ENCODE assay signal across 1 cellular context in the genomic region with DNA sequence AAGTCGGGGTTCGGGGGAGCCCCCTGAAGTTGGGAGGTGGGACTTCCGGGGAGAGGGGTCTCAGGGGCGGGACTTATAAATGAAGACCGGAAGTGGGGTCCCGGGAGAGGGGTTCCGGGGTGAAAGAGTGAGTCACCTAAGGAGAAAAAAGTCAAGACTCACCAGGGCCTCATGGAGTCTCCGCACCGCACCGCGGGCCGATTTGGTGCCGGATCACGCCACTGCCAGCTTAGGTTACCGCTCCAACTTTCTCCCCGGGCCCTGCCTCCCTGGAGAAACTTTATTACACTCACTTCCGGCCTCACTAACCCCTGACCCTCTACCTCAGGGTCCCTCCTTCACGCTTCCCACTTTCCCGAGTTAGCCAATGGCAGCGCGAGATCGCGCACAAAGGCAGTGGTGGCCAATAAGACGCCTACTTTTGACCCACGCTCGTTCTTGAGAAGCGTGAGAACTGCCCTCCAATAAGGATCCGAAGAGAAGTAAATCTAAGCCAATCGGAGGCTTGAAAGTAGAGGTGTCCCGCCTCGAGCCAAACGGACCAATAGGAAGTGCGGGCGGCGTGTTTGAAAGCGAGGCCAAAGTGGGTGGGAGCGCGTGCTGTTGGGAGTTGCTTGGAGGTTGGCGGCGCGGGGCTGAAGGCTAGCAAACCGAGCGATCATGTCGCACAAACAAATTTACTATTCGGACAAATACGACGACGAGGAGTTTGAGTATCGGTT.
A peak's percentile ranks its signal among the peaks of the same experiment; 100 is the strongest.
TF ChIP-seq lines count a peak whose summit lies in the region.

Gene CKS1B (plus strand): TSS at position 596 of the 722 bp plus-strand sequence. CDS start 65 bp downstream, at position 661.

TF ChIP-seq in HepG2, 621 proteins besides CTCF, POLR2A, EP300 and RAD21 (continued from another document and continues in another):
- TF ChIP-seq ZNF331 (CRISPR knock-in tag; IDR thresholded peaks at IDR 0.05) (no peak), YEATS4 (CRISPR knock-in tag; IDR thresholded peaks at IDR 0.05; ENCODE audit: borderline replicate concordance) (peak; percentile 17; the same call in 1 of the 2 replicates), ZNF33A (CRISPR knock-in tag; IDR thresholded peaks at IDR 0.05; ENCODE audit: borderline replicate concordance) (no peak), NCOR1 (IDR thresholded peaks at IDR 0.05; ENCODE audit: borderline replicate concordance, low read length) (no peak), GLI4 (CRISPR knock-in tag; IDR thresholded peaks at IDR 0.05; ENCODE audit: borderline replicate concordance) (no peak), BHLHE40 (IDR thresholded peaks at IDR 0.05; ENCODE audit: low read length) (peak; percentile 38; the same call in 1 of the 2 replicates), MTA1 (CRISPR knock-in tag; IDR thresholded peaks at IDR 0.05; ENCODE audit: borderline replicate concordance) (peak; percentile 52; the same call in 1 of the 2 replicates), MEIS2 (CRISPR knock-in tag; IDR thresholded peaks at IDR 0.05) (peak; percentile 31; the same call in 1 of the 2 replicates), FOXA1 (IDR thresholded peaks at IDR 0.05) (no peak), FOXA1 (CRISPR knock-in tag; IDR thresholded peaks at IDR 0.05) (no peak), RFXANK (CRISPR knock-in tag; IDR thresholded peaks at IDR 0.05) (no peak), MEF2D (CRISPR knock-in tag; IDR thresholded peaks at IDR 0.05) (peak; percentile 83; the same call in 1 of the 2 replicates), ZZZ3 (CRISPR knock-in tag; IDR thresholded peaks at IDR 0.05; ENCODE audit: borderline replicate concordance) (peak; percentile 41; the same call in 1 of the 2 replicates), XRCC5 (optimal IDR thresholded peaks at IDR 0.05; ENCODE audit: low read length) (peak; percentile 73), EZH2 (conservative IDR thresholded peaks at IDR 0.05; ENCODE audit: low read depth, low read length) (no peak), ZNF776 (CRISPR knock-in tag; IDR thresholded peaks at IDR 0.05) (no peak; the same call in 1 of the 2 replicates), ZSCAN31 (CRISPR knock-in tag; IDR thresholded peaks at IDR 0.05; ENCODE audit: low read depth) (no peak), LBX2 (CRISPR knock-in tag; IDR thresholded peaks at IDR 0.05; ENCODE audit: borderline replicate concordance) (no peak), CBX1 (IDR thresholded peaks at IDR 0.05; ENCODE audit: low read depth) (peak; percentile 20), NR2F2 (IDR thresholded peaks at IDR 0.05; ENCODE audit: borderline replicate concordance, low read depth) (peak; percentile 46), MIXL1 (CRISPR knock-in tag; IDR thresholded peaks at IDR 0.05) (no peak), ARNTL (CRISPR knock-in tag; IDR thresholded peaks at IDR 0.05) (no peak), HNRNPLL (IDR thresholded peaks at IDR 0.05; ENCODE audit: low read depth, low read length, poor library complexity, severe bottlenecking) (no peak), CHD2 (IDR thresholded peaks at IDR 0.05; ENCODE audit: low read depth, low read length) (peak; percentile 83), ZNF329 (CRISPR knock-in tag; IDR thresholded peaks at IDR 0.05; ENCODE audit: low read depth) (no peak), PAX8 (CRISPR knock-in tag; IDR thresholded peaks at IDR 0.05; ENCODE audit: borderline replicate concordance) (no peak), ZBTB39 (CRISPR knock-in tag; IDR thresholded peaks at IDR 0.05) (no peak), ZMYM4 (CRISPR knock-in tag; IDR thresholded peaks at IDR 0.05) (no peak), NCOA2 (CRISPR knock-in tag; IDR thresholded peaks at IDR 0.05) (no peak), POGZ (CRISPR knock-in tag; IDR thresholded peaks at IDR 0.05) (no peak), ZKSCAN5 (CRISPR knock-in tag; IDR thresholded peaks at IDR 0.05) (no peak), ZBTB14 (CRISPR knock-in tag; IDR thresholded peaks at IDR 0.05) (peak; percentile 34; the same call in 1 of the 2 replicates), KLF11 (CRISPR knock-in tag; IDR thresholded peaks at IDR 0.05) (no peak), UBTF (CRISPR knock-in tag; IDR thresholded peaks at IDR 0.05) (no peak; the same call in 1 of the 2 replicates), YEATS2 (CRISPR knock-in tag; IDR thresholded peaks at IDR 0.05; ENCODE audit: borderline replicate concordance) (peak; percentile 67; the same call in 1 of the 2 replicates), ZNF569 (CRISPR knock-in tag; IDR thresholded peaks at IDR 0.05; ENCODE audit: borderline replicate concordance) (no peak), BRF2 (CRISPR knock-in tag; IDR thresholded peaks at IDR 0.05) (peak; percentile 66; the same call in 1 of the 2 replicates), ZNF841 (CRISPR knock-in tag; IDR thresholded peaks at IDR 0.05; ENCODE audit: borderline replicate concordance) (0 out of 2 replicates have a peak, but pooled peaks have one; percentile 26), KDM6A (CRISPR knock-in tag; IDR thresholded peaks at IDR 0.05; ENCODE audit: low read depth) (no peak), ZMYM2 (CRISPR knock-in tag; IDR thresholded peaks at IDR 0.05) (no peak), CREB1 (IDR thresholded peaks at IDR 0.05) (peak; percentile 85), CREB1 (CRISPR knock-in tag; IDR thresholded peaks at IDR 0.05) (peak; percentile 93), POLR2AphosphoS5 (IDR thresholded peaks at IDR 0.05; ENCODE audit: low read depth, low read length) (0 out of 2 replicates have a peak, but pooled peaks have one; percentile 26), ZNF446 (CRISPR knock-in tag; IDR thresholded peaks at IDR 0.05) (no peak)
- TF ChIP-seq, protein P1, sequence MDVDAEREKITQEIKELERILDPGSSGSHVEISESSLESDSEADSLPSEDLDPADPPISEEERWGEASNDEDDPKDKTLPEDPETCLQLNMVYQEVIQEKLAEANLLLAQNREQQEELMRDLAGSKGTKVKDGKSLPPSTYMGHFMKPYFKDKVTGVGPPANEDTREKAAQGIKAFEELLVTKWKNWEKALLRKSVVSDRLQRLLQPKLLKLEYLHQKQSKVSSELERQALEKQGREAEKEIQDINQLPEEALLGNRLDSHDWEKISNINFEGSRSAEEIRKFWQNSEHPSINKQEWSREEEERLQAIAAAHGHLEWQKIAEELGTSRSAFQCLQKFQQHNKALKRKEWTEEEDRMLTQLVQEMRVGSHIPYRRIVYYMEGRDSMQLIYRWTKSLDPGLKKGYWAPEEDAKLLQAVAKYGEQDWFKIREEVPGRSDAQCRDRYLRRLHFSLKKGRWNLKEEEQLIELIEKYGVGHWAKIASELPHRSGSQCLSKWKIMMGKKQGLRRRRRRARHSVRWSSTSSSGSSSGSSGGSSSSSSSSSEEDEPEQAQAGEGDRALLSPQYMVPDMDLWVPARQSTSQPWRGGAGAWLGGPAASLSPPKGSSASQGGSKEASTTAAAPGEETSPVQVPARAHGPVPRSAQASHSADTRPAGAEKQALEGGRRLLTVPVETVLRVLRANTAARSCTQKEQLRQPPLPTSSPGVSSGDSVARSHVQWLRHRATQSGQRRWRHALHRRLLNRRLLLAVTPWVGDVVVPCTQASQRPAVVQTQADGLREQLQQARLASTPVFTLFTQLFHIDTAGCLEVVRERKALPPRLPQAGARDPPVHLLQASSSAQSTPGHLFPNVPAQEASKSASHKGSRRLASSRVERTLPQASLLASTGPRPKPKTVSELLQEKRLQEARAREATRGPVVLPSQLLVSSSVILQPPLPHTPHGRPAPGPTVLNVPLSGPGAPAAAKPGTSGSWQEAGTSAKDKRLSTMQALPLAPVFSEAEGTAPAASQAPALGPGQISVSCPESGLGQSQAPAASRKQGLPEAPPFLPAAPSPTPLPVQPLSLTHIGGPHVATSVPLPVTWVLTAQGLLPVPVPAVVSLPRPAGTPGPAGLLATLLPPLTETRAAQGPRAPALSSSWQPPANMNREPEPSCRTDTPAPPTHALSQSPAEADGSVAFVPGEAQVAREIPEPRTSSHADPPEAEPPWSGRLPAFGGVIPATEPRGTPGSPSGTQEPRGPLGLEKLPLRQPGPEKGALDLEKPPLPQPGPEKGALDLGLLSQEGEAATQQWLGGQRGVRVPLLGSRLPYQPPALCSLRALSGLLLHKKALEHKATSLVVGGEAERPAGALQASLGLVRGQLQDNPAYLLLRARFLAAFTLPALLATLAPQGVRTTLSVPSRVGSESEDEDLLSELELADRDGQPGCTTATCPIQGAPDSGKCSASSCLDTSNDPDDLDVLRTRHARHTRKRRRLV (CRISPR knock-in tag; IDR thresholded peaks at IDR 0.05) = no peak
- TF ChIP-seq, protein P2, sequence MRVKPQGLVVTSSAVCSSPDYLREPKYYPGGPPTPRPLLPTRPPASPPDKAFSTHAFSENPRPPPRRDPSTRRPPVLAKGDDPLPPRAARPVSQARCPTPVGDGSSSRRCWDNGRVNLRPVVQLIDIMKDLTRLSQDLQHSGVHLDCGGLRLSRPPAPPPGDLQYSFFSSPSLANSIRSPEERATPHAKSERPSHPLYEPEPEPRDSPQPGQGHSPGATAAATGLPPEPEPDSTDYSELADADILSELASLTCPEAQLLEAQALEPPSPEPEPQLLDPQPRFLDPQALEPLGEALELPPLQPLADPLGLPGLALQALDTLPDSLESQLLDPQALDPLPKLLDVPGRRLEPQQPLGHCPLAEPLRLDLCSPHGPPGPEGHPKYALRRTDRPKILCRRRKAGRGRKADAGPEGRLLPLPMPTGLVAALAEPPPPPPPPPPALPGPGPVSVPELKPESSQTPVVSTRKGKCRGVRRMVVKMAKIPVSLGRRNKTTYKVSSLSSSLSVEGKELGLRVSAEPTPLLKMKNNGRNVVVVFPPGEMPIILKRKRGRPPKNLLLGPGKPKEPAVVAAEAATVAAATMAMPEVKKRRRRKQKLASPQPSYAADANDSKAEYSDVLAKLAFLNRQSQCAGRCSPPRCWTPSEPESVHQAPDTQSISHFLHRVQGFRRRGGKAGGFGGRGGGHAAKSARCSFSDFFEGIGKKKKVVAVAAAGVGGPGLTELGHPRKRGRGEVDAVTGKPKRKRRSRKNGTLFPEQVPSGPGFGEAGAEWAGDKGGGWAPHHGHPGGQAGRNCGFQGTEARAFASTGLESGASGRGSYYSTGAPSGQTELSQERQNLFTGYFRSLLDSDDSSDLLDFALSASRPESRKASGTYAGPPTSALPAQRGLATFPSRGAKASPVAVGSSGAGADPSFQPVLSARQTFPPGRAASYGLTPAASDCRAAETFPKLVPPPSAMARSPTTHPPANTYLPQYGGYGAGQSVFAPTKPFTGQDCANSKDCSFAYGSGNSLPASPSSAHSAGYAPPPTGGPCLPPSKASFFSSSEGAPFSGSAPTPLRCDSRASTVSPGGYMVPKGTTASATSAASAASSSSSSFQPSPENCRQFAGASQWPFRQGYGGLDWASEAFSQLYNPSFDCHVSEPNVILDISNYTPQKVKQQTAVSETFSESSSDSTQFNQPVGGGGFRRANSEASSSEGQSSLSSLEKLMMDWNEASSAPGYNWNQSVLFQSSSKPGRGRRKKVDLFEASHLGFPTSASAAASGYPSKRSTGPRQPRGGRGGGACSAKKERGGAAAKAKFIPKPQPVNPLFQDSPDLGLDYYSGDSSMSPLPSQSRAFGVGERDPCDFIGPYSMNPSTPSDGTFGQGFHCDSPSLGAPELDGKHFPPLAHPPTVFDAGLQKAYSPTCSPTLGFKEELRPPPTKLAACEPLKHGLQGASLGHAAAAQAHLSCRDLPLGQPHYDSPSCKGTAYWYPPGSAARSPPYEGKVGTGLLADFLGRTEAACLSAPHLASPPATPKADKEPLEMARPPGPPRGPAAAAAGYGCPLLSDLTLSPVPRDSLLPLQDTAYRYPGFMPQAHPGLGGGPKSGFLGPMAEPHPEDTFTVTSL (CRISPR knock-in tag; IDR thresholded peaks at IDR 0.05; ENCODE audit: borderline replicate concordance) = no peak
